ENCODE assay signal across 8 cellular contexts in genomic region chr2:160109939-160110673, GRCh38. TPM values are rescaled to one million over a fixed set of nuclear protein-coding genes. Genes with fewer than 3 reads are reported as not detected.
DNase-seq lines count a peak whose midpoint lies in the region; ATAC-seq and TF ChIP-seq lines count a peak whose summit lies in the region.

No MANE protein-coding gene starts in this region.

- H3K27me3 ChIP-seq in BE2C (no peaks in the 10 kb centered on the region), dorsolateral prefrontal cortex (peaks cover 0 to 11% (median 0%) of the 10 kb centered on the region in 45 donors), lung (ENCODE audit: control insufficient read depth, insufficient read depth) (no peaks in the 10 kb centered on the region)

- TF ChIP-seq CTCF in BE2C (IDR thresholded peaks at IDR 0.05; ENCODE audit: low read depth, low read length), result peak; percentile 74
- peak; percentile 53 to 92 (median 76) for TF ChIP-seq CTCF in dorsolateral prefrontal cortex (IDR thresholded peaks at IDR 0.05 in 54 of 56, conservative IDR thresholded peaks at IDR 0.05 in 2 of 56; ENCODE audit: low read depth in 1 of 56, partially characterized antibody in 56 of 56)
- peak; percentile 66 for TF ChIP-seq CTCF in lung (IDR thresholded peaks at IDR 0.05; ENCODE audit: control extremely low read depth, extremely low read depth)

- ATAC-seq in GM18868 (IDR thresholded peaks at IDR 0.05; ENCODE audit: unreplicated experiment) (peak; percentile 67), HG03097 (IDR thresholded peaks at IDR 0.05; ENCODE audit: low FRiP score, unreplicated experiment) (peak; percentile 62), lung (ENCODE audit: insufficient read depth, low FRiP score) (peak; percentile 81)

- H3K4me3 ChIP-seq in BE2C (ENCODE audit: low read depth, low read length), result no peak overlapping the region
- no peak overlapping the region for H3K4me3 ChIP-seq in dorsolateral prefrontal cortex
- no peak overlapping the region for H3K4me3 ChIP-seq in lung

- H3K9me3 ChIP-seq in BE2C (no peaks in the 10 kb centered on the region), lung (ENCODE audit: control insufficient read depth in 2 of 2, insufficient read depth in 1 of 2, low read length in 1 of 2) (no peaks in the 10 kb centered on the region)

- no peak overlapping the region for H3K27ac ChIP-seq in dorsolateral prefrontal cortex
- no peak overlapping the region for H3K27ac ChIP-seq in lung (ENCODE audit: low read depth in 1 of 2, low read length in 1 of 2)

- WGBS in lung, 2 donors, result 50% methylated on average over 8 of the region's 8 CpGs

- H3K36me3 ChIP-seq in BE2C (no peaks in the 10 kb centered on the region), lung (ENCODE audit: control insufficient read depth in 2 of 2, insufficient read depth in 2 of 2, low read length in 2 of 2) (peaks cover 0 to 2% of the 10 kb centered on the region in 2 donors)

- intact Hi-C loops in dorsolateral prefrontal cortex (cut with DNase I), result no loop called here

- H3K4me1 ChIP-seq in BE2C (no peaks in the 10 kb centered on the region), lung (ENCODE audit: control insufficient read depth in 2 of 2, insufficient read depth in 2 of 2, low read length in 2 of 2) (no peaks in the 10 kb centered on the region)

- peak; percentile 67 for DNase-seq in BE2C
- peak; percentile 16 for DNase-seq in NCI-H2227 treated with DMSO at 0.1 percent for 48 hours (lab: John Stamatoyannopoulos, UW)
- DNase-seq in activated CD4-positive, alpha-beta T cell treated with anti-CD3 and anti-CD28 coated beads for 1 hour, result peak; percentile 13
- peak in 7 of 10 donors; percentile 7 to 58 (median 42) for DNase-seq in dorsolateral prefrontal cortex
- peak; percentile 63 for DNase-seq in lung (ENCODE audit: low spot score)
- DNase-seq in stimulated activated CD8-positive, alpha-beta memory T cell treated with anti-CD3 and anti-CD28 coated beads, Interleukin-2, amount 100 ng/mL, for 48 hours (ENCODE audit: low read depth in 2 of 2), result peak; percentile 8 to 17

RNA-seq across cellular contexts. Expression of gene PLA2R1, which starts 47.7 kb away (rescaled TPM):
- polyA plus RNA-seq in BE2C (2012; ENCODE audit: insufficient read depth, insufficient read length, low read depth), result not detected
- total RNA-seq in dorsolateral prefrontal cortex, result 10 to 100 TPM in 1 of 120 experiments, 1 to 10 TPM in 119; 2.0 to 10.6 (median 4.9) TPM
- total RNA-seq in lung, result 10 to 100 TPM in 1 of 2 donors, 1 to 10 TPM in 1; 3.7 to 13.5 TPM
- polyA plus RNA-seq in lung, result under 1 TPM; 0.79 to 0.87 TPM

Comparison
In these comparisons a context has a peak if more than half of its experiments do, and no peak if none do; other contexts are left out.
1. DNase-seq: peak in every context shown above with its lines; median percentile 67 in BE2C; 63 in lung; 42 in dorsolateral prefrontal cortex; 16 in NCI-H2227 treated with DMSO at 0.1 percent for 48 hours; 13 in activated CD4-positive, alpha-beta T cell treated with anti-CD3 and anti-CD28 coated beads for 1 hour; 12 in stimulated activated CD8-positive, alpha-beta memory T cell treated with anti-CD3 and anti-CD28 coated beads, Interleukin-2, amount 100 ng/mL, for 48 hours.